ENCODE assay signal across 26 cellular contexts in genomic region chr16:64657316-64658011, GRCh38.
DNase-seq lines count a peak whose midpoint lies in the region; ATAC-seq and TF ChIP-seq lines count a peak whose summit lies in the region.
"Had no signal": no experiment of that assay in that cellular context is flagged by ENCODE, and none has a peak within 500 bp of the region (broad histone marks: within the 10 kb centered on the region; RNA-seq: fewer than 3 reads in every experiment).

No MANE protein-coding gene starts in this region.

- no peak overlapping the region for H3K27ac Mint-ChIP-seq in progenitor cell of endocrine pancreas
- H3K27ac Mint-ChIP-seq: activated naive CD4-positive, alpha-beta T cell treated with anti-CD3 and anti-CD28 coated beads, Interleukin-2, amount 50 U/mL, for 24 hours; dendritic cell treated with granulocyte-macrophage colony-stimulating factor and Interleukin-4, amounts not matched to agents 40 ng/mL and 50 ng/mL, for 4 days; natural killer cell treated with Interleukin-12 subunit alpha and Interleukin-12 subunit beta and Interleukin-15 and Interleukin-18, amount 100 ng/mL, for 72 hours had no signal

- H3K4me3 ChIP-seq in GM23248 = no peak overlapping the region
- no peak overlapping the region for H3K4me3 ChIP-seq in brain microvascular endothelial cell (ENCODE audit: low read depth, low read length)
- H3K4me3 ChIP-seq in kidney epithelial cell (ENCODE audit: low read depth, low read length) = no peak overlapping the region
- H3K4me3 ChIP-seq: A549, mucosa of descending colon, skin epidermis had no signal

- no peaks in the 10 kb centered on the region for H3K9me3 Mint-ChIP-seq in progenitor cell of endocrine pancreas (ENCODE audit: low read depth)

- no peaks in the 10 kb centered on the region for H3K36me3 ChIP-seq in GM23248 (ENCODE audit: low read depth)
- H3K36me3 ChIP-seq in brain microvascular endothelial cell (replicated peaks) = no peaks in the 10 kb centered on the region
- no peaks in the 10 kb centered on the region for H3K36me3 ChIP-seq in kidney epithelial cell (ENCODE audit: control insufficient read depth, insufficient read depth, low read length)
- H3K36me3 ChIP-seq: WERI-Rb-1 had no signal

- in situ Hi-C loops in GM23248 (cut with MboI) = no loop called here
- in situ Hi-C loops in brain microvascular endothelial cell (cut with HindIII; ENCODE audit: low pct_ligation_motif_present, low sequenced_read_pairs) = no loop called here

- intact Hi-C loops in Right ventricle myocardium inferior (cut with DNase I) = no loop called here

- no peaks in the 10 kb centered on the region for H3K4me1 Mint-ChIP-seq in progenitor cell of endocrine pancreas (ENCODE audit: low read depth)
- H3K4me1 Mint-ChIP-seq: activated naive CD4-positive, alpha-beta T cell treated with anti-CD3 and anti-CD28 coated beads, Interleukin-2, amount 50 U/mL, for 24 hours had no signal

- H3K27me3 ChIP-seq in GM23248 (replicated peaks; ENCODE audit: insufficient read depth) (no peaks in the 10 kb centered on the region), brain microvascular endothelial cell (replicated peaks) (no peaks in the 10 kb centered on the region), kidney epithelial cell (ENCODE audit: control insufficient read depth, insufficient read depth, low read length) (no peaks in the 10 kb centered on the region)

- H3K9me2 ChIP-seq in GM23248 (ENCODE audit: insufficient read depth) = no peaks in the 10 kb centered on the region

- H3K4me3 Mint-ChIP-seq in progenitor cell of endocrine pancreas (ENCODE audit: low read depth) = no peak overlapping the region
- H3K4me3 Mint-ChIP-seq: activated naive CD4-positive, alpha-beta T cell treated with anti-CD3 and anti-CD28 coated beads, Interleukin-2, amount 50 U/mL, for 24 hours; dendritic cell treated with granulocyte-macrophage colony-stimulating factor and Interleukin-4, amounts not matched to agents 40 ng/mL and 50 ng/mL, for 4 days; natural killer cell treated with Interleukin-12 subunit alpha and Interleukin-12 subunit beta and Interleukin-15 and Interleukin-18, amount 100 ng/mL, for 72 hours had no signal

- H3F3A ChIP-seq in GM23248 (ENCODE audit: insufficient read depth) = no peaks in the 10 kb centered on the region

- ATAC-seq in Right ventricle myocardium inferior = no peak
- ATAC-seq: A549; esophagus mucosa; HCT116; mucosa of descending colon; natural killer cell treated with Interleukin-12 subunit alpha and Interleukin-12 subunit beta and Interleukin-15 and Interleukin-18, amount 100 ng/mL, for 72 hours had no signal

- H3K4me1 ChIP-seq in GM23248 (ENCODE audit: insufficient read depth) = peaks cover 14% of the 10 kb centered on the region
- H3K4me1 ChIP-seq: A549 had no signal

- WGBS in GM23248 (ENCODE audit: low coverage in 1 of 2, low lambda C conversion rate in 2 of 2, missing lambda C conversion rate in 2 of 2), 2 experiments = 51 to 65% methylated on average over 3 of the region's 3 CpGs

- no peak overlapping the region for H3K4me2 ChIP-seq in GM23248 (ENCODE audit: unreplicated experiment)
- H3K4me2 ChIP-seq: A549 had no signal

- no peaks in the 10 kb centered on the region for H3K27me3 Mint-ChIP-seq in progenitor cell of endocrine pancreas
- H3K27me3 Mint-ChIP-seq: activated naive CD4-positive, alpha-beta T cell treated with anti-CD3 and anti-CD28 coated beads, Interleukin-2, amount 50 U/mL, for 24 hours; dendritic cell treated with granulocyte-macrophage colony-stimulating factor and Interleukin-4, amounts not matched to agents 40 ng/mL and 50 ng/mL, for 4 days; natural killer cell treated with Interleukin-12 subunit alpha and Interleukin-12 subunit beta and Interleukin-15 and Interleukin-18, amount 100 ng/mL, for 72 hours had no signal

- no peak overlapping the region for H2AFZ ChIP-seq in GM23248

- no peak overlapping the region for H3K9ac ChIP-seq in GM23248

- H3K9me3 ChIP-seq in GM23248 (ENCODE audit: low read depth) = no peaks in the 10 kb centered on the region
- H3K9me3 ChIP-seq: A549, mucosa of descending colon had no signal

- H3K27ac ChIP-seq in GM23248 (no peak overlapping the region), brain microvascular endothelial cell (peak overlapping the region; percentile 42)
- H3K27ac ChIP-seq: A549, skin epidermis, WERI-Rb-1 had no signal

- DNase-seq in A172 (ENCODE audit: low spot score) (peak; percentile 2), GM23248 (peak; percentile 70), brain microvascular endothelial cell (peak; percentile 91), kidney epithelial cell (ENCODE audit: low read depth) (peak; percentile 5), hypothalamus (lab: John Stamatoyannopoulos, UW) (no peak), progenitor cell of endocrine pancreas (ENCODE audit: low spot score, unreplicated experiment) (no peak), Right ventricle myocardium inferior (ENCODE audit: missing footprints) (no peak)
- DNase-seq in activated CD4-positive, CD25-positive, alpha-beta regulatory T cell (lab: John Stamatoyannopoulos, UW) = no peak
- DNase-seq: activated CD4-positive, alpha-beta T cell treated with anti-CD3 and anti-CD28 coated beads for 48 hours; activated CD8-positive, alpha-beta memory T cell treated with anti-CD3 and anti-CD28 coated beads for 24 hours; activated T-cell treated with anti-CD3 and anti-CD28 coated beads for 4 hours; DMS 273 treated with DMSO at 0.1 percent for 48 hours; foreskin melanocyte; left cardiac atrium; mucosa of descending colon; NCI-H82; stimulated activated naive CD4-positive, alpha-beta T cell treated with Interleukin-2 at 50 U/mL for 16 hours; T-helper 9 cell; WERI-Rb-1 had no signal

- no peaks in the 10 kb centered on the region for H4K20me1 ChIP-seq in GM23248 (ENCODE audit: insufficient read depth)

- no peaks in the 10 kb centered on the region for H3K79me2 ChIP-seq in GM23248 (ENCODE audit: insufficient read depth)

- H3K36me3 Mint-ChIP-seq in progenitor cell of endocrine pancreas (ENCODE audit: insufficient read depth) = no peaks in the 10 kb centered on the region
- H3K36me3 Mint-ChIP-seq: activated naive CD4-positive, alpha-beta T cell treated with anti-CD3 and anti-CD28 coated beads, Interleukin-2, amount 50 U/mL, for 24 hours; natural killer cell treated with Interleukin-12 subunit alpha and Interleukin-12 subunit beta and Interleukin-15 and Interleukin-18, amount 100 ng/mL, for 72 hours had no signal

- TF ChIP-seq CTCF in brain microvascular endothelial cell (IDR thresholded peaks at IDR 0.05; ENCODE audit: low read depth, low read length, missing control alignments) = no peak
- no peak for TF ChIP-seq CTCF in kidney epithelial cell (IDR thresholded peaks at IDR 0.05; ENCODE audit: insufficient read depth, low read length, poor library complexity, severe bottlenecking)
- TF ChIP-seq CTCF in progenitor cell of endocrine pancreas (IDR thresholded peaks at IDR 0.05; ENCODE audit: unreplicated experiment) = no peak

Comparison
In these comparisons a context has a peak if more than half of its experiments do, and no peak if none do; other contexts are left out.
1. DNase-seq: peak in A172 (single experiment), GM23248 (single experiment), brain microvascular endothelial cell (single experiment) and kidney epithelial cell (single experiment); none in activated CD4-positive, CD25-positive, alpha-beta regulatory T cell (0 of 4), hypothalamus (0 of 51), progenitor cell of endocrine pancreas (single experiment) and Right ventricle myocardium inferior (single experiment).